In the genomic region with DNA sequence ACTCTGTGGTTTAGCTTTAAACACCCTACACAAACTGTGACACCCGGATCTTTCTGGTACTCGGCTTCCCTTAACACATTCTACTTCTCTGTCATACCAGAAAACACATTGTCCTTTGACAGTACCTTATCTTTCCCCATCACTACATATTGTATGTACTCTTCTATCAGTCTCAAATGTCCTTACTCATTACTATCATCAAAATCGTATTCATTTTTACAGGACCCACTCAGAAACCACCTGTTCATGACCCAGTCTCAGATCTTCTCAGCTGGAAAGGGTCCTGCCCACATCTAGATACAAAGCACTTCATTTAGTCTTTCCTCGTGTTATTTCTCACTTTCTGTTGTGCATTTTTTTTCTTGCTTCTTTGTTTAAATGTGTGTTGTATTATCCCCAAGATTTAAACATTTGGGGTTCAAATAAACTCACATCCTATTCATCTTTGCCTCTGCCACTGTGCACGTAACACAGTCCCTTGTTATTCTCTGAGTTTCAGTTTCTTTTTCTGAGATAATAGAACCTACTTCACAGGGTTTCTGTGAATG, we compare ENCODE assay signal across 10 cellular contexts. TPM values are rescaled to one million over a fixed set of nuclear protein-coding genes. Genes with fewer than 3 reads are reported as not detected.
DNase-seq lines count a peak whose midpoint lies in the region; ATAC-seq and TF ChIP-seq lines count a peak whose summit lies in the region.
"Had no signal": no experiment of that assay in that cellular context is flagged by ENCODE, and none has a peak within 500 bp of the region (broad histone marks: within the 10 kb centered on the region; RNA-seq: fewer than 3 reads in every experiment).

No MANE protein-coding gene starts in this region.

- no peaks in the 10 kb centered on the region for H3K36me3 Mint-ChIP-seq in activated CD4-positive, alpha-beta T cell treated with anti-CD3 and anti-CD28 coated beads, Interleukin-2, amount 10 ng/mL, durations not matched to agents 24 days and 14 days (ENCODE audit: low read depth)
- H3K36me3 Mint-ChIP-seq in activated CD8-positive, alpha-beta T cell treated with anti-CD3 and anti-CD28 coated beads for 36 hours (ENCODE audit: low read depth), result no peaks in the 10 kb centered on the region

- DNase-seq in activated CD4-positive, alpha-beta T cell treated with anti-CD3 and anti-CD28 coated beads, Interleukin-2, amount 10 ng/mL, durations not matched to agents 24 days and 14 days, result no peak
- DNase-seq in activated CD4-positive, alpha-beta T cell treated with anti-CD3 and anti-CD28 coated beads for 48 hours, result no peak
- DNase-seq in activated CD8-positive, alpha-beta T cell treated with anti-CD3 and anti-CD28 coated beads for 36 hours, result no peak
- DNase-seq in stimulated activated naive CD8-positive, alpha-beta T cell treated with anti-CD3 and anti-CD28 coated beads, Interleukin-15, amount 100 ng/mL, for 72 hours, result no peak
- DNase-seq in cerebellum (ENCODE audit: low spot score) (no peak), amniotic stem cell (lab: John Stamatoyannopoulos, UW) (no peak), NCI-H1048 (lab: John Stamatoyannopoulos, UW) (no peak)
- DNase-seq: ACHN, SHP77 had no signal

- H3K27ac Mint-ChIP-seq in activated CD4-positive, alpha-beta T cell treated with anti-CD3 and anti-CD28 coated beads, Interleukin-2, amount 10 ng/mL, durations not matched to agents 24 days and 14 days, result peak overlapping the region; percentile 97
- peak overlapping the region; percentile 95 for H3K27ac Mint-ChIP-seq in activated CD8-positive, alpha-beta T cell treated with anti-CD3 and anti-CD28 coated beads for 36 hours
- peak overlapping the region; percentile 89 to 93 for H3K27ac Mint-ChIP-seq in stimulated activated naive CD8-positive, alpha-beta T cell treated with anti-CD3 and anti-CD28 coated beads, Interleukin-15, amount 100 ng/mL, for 72 hours

- CTCF ChIA-PET in activated CD8-positive, alpha-beta T cell treated with anti-CD3 and anti-CD28 coated beads for 36 hours (lab: Charles Lee), result interaction anchor here (0.8 to 9.7 kb wide), 13 partner anchors 11 to 116 kb away, joined by 3 to 285 read pairs (median 27); no protein-coding TSS in a partner anchor

- intact Hi-C loops in activated CD4-positive, alpha-beta T cell treated with anti-CD3 and anti-CD28 coated beads, Interleukin-2, amount 10 ng/mL, durations not matched to agents 24 days and 14 days (cut with micrococcal nuclease), result loop anchor here (1.0 to 10.0 kb wide), 5 partner anchors 10 to 362 kb away; a partner anchor contains a TSS
- intact Hi-C loops in activated CD8-positive, alpha-beta T cell treated with anti-CD3 and anti-CD28 coated beads for 36 hours (cut with micrococcal nuclease), result no loop called here

- TF ChIP-seq CTCF in activated CD8-positive, alpha-beta T cell treated with anti-CD3 and anti-CD28 coated beads for 36 hours (IDR thresholded peaks at IDR 0.05), result no peak

- H3K4me3 Mint-ChIP-seq in activated CD4-positive, alpha-beta T cell treated with anti-CD3 and anti-CD28 coated beads, Interleukin-2, amount 10 ng/mL, durations not matched to agents 24 days and 14 days, result peak overlapping the region; percentile 78
- peak overlapping the region; percentile 69 for H3K4me3 Mint-ChIP-seq in activated CD8-positive, alpha-beta T cell treated with anti-CD3 and anti-CD28 coated beads for 36 hours
- peak overlapping the region; percentile 82 to 90 for H3K4me3 Mint-ChIP-seq in stimulated activated naive CD8-positive, alpha-beta T cell treated with anti-CD3 and anti-CD28 coated beads, Interleukin-15, amount 100 ng/mL, for 72 hours

- no peaks in the 10 kb centered on the region for H3K27me3 Mint-ChIP-seq in activated CD4-positive, alpha-beta T cell treated with anti-CD3 and anti-CD28 coated beads, Interleukin-2, amount 10 ng/mL, durations not matched to agents 24 days and 14 days
- peaks cover 2% of the 10 kb centered on the region for H3K27me3 Mint-ChIP-seq in activated CD8-positive, alpha-beta T cell treated with anti-CD3 and anti-CD28 coated beads for 36 hours
- H3K27me3 Mint-ChIP-seq in stimulated activated naive CD8-positive, alpha-beta T cell treated with anti-CD3 and anti-CD28 coated beads, Interleukin-15, amount 100 ng/mL, for 72 hours, result peaks cover 12% of the 10 kb centered on the region

- ATAC-seq in HG02884 (IDR thresholded peaks at IDR 0.05; ENCODE audit: unreplicated experiment), result peak; percentile 46
- ATAC-seq in activated CD8-positive, alpha-beta T cell treated with anti-CD3 and anti-CD28 coated beads for 36 hours, result peak; percentile 71
- peak; percentile 71 for ATAC-seq in stimulated activated naive CD8-positive, alpha-beta T cell treated with anti-CD3 and anti-CD28 coated beads, Interleukin-15, amount 100 ng/mL, for 72 hours

- peaks cover 43% of the 10 kb centered on the region for H3K4me1 Mint-ChIP-seq in activated CD4-positive, alpha-beta T cell treated with anti-CD3 and anti-CD28 coated beads, Interleukin-2, amount 10 ng/mL, durations not matched to agents 24 days and 14 days
- H3K4me1 Mint-ChIP-seq in activated CD8-positive, alpha-beta T cell treated with anti-CD3 and anti-CD28 coated beads for 36 hours (ENCODE audit: low read depth), result peaks cover 37% of the 10 kb centered on the region
- H3K4me1 Mint-ChIP-seq in stimulated activated naive CD8-positive, alpha-beta T cell treated with anti-CD3 and anti-CD28 coated beads, Interleukin-15, amount 100 ng/mL, for 72 hours, result peaks cover 57% of the 10 kb centered on the region

- POLR2A ChIA-PET in activated CD8-positive, alpha-beta T cell treated with anti-CD3 and anti-CD28 coated beads for 36 hours (lab: Charles Lee), result interaction anchor here (0.8 to 3.4 kb wide), 8 partner anchors 9 to 199 kb away, joined by 3 to 19 read pairs (median 10); no protein-coding TSS in a partner anchor

- H3K9me3 Mint-ChIP-seq in activated CD4-positive, alpha-beta T cell treated with anti-CD3 and anti-CD28 coated beads, Interleukin-2, amount 10 ng/mL, durations not matched to agents 24 days and 14 days, result no peaks in the 10 kb centered on the region
- H3K9me3 Mint-ChIP-seq in activated CD8-positive, alpha-beta T cell treated with anti-CD3 and anti-CD28 coated beads for 36 hours, result no peaks in the 10 kb centered on the region
- H3K9me3 Mint-ChIP-seq in stimulated activated naive CD8-positive, alpha-beta T cell treated with anti-CD3 and anti-CD28 coated beads, Interleukin-15, amount 100 ng/mL, for 72 hours, result no peaks in the 10 kb centered on the region

RNA-seq across cellular contexts. Expression of a gene that starts 27.7 kb away (rescaled TPM):
- total RNA-seq in activated CD4-positive, alpha-beta T cell treated with anti-CD3 and anti-CD28 coated beads, Interleukin-2, amount 10 ng/mL, durations not matched to agents 24 days and 14 days, result not detected in 2 replicates
- under 1 TPM; 0.04 to 0.05 TPM for total RNA-seq in activated CD8-positive, alpha-beta T cell treated with anti-CD3 and anti-CD28 coated beads for 36 hours
- total RNA-seq in cerebellum, result 2.8 TPM
